ENCODE assay signal across 19 cellular contexts in genomic region chr6:29447670-29448069, GRCh38. TPM values are rescaled to one million over a fixed set of nuclear protein-coding genes. Genes with fewer than 3 reads are reported as not detected.
DNase-seq lines count a peak whose midpoint lies in the region; ATAC-seq, FAIRE-seq and TF ChIP-seq lines count a peak whose summit lies in the region.
"Had no signal": no experiment of that assay in that cellular context is flagged by ENCODE, and none has a peak within 500 bp of the region (broad histone marks: within the 10 kb centered on the region; RNA-seq: fewer than 3 reads in every experiment).

No MANE protein-coding gene starts in this region.

- no peak for TF ChIP-seq EP300 in HepG2 (IDR thresholded peaks at IDR 0.05; ENCODE audit: low read depth in 2 of 2, low read length in 2 of 2)
- TF ChIP-seq EP300 in HepG2 (CRISPR knock-in tag; IDR thresholded peaks at IDR 0.05; ENCODE audit: borderline replicate concordance): no peak

- H3K9ac ChIP-seq in HepG2 (ENCODE audit: insufficient read depth, low read depth, low read length): no peak overlapping the region

- no peaks in the 10 kb centered on the region for H3K27me3 ChIP-seq in HepG2 (ENCODE audit: control insufficient read depth in 1 of 2, insufficient read depth in 2 of 2, low read length in 2 of 2)
- H3K27me3 ChIP-seq: cardiac muscle cell, testis had no signal

- CTCF ChIA-PET in HepG2 (lab: Yijun Ruan, JAX; ENCODE audit: low intra/inter-chr PET ratio, low total read pairs): no interaction called here

- H3K4me1 ChIP-seq in HepG2 (ENCODE audit: insufficient read depth, low read length): no peaks in the 10 kb centered on the region
- H3K4me1 ChIP-seq: left ventricle myocardium inferior, testis had no signal

- peak; percentile 63; the same call in 2 of the 3 replicates for ATAC-seq in SK-N-SH treated with all-trans-retinoic acid at 6 μM for 48 hours
- no peak for ATAC-seq in HepG2
- no peak for ATAC-seq in HG02981 (IDR thresholded peaks at IDR 0.05; ENCODE audit: unreplicated experiment)
- ATAC-seq: natural killer cell had no signal

- no peak for FAIRE-seq in HepG2 (lab: Jason Lieb, UNC)

- in situ Hi-C loops in HepG2 (cut with HindIII; ENCODE audit: extremely low pct_ligation_motif_present, low pct_unique_long_range_greater_than_20kb): no loop called here

- peak; percentile 91 for DNase-seq in EL
- peak; percentile 67 for DNase-seq in iPS-NIHi11 (ENCODE audit: low spot score)
- DNase-seq in HepG2 (ENCODE audit: low spot score): no peak
- DNase-seq in stimulated activated naive CD4-positive, alpha-beta T cell (lab: John Stamatoyannopoulos, UW): no peak
- DNase-seq: activated CD4-positive, CD25-positive, alpha-beta regulatory T cell; activated naive CD4-positive, alpha-beta T cell treated with Interleukin-2 at 50 U/mL for 16 hours; H9; Karpas-422; left ventricle myocardium inferior; natural killer cell; NCI-H1694 treated with DMSO at 0.1 percent for 48 hours; NCI-H524 treated with DMSO at 0.1 percent for 48 hours; T-helper 1 cell; testis had no signal

- POLR2A ChIA-PET in HepG2 (lab: Yijun Ruan, JAX): no interaction called here

- no peaks in the 10 kb centered on the region for H4K20me1 ChIP-seq in HepG2 (ENCODE audit: insufficient read depth, low read length)

- no peaks in the 10 kb centered on the region; the same call in 1 of the 2 replicates for H3K9me3 ChIP-seq in HepG2 (ENCODE audit: low read length)
- H3K9me3 ChIP-seq: testis had no signal

- H2AFZ ChIP-seq in HepG2 (ENCODE audit: low read length): no peak overlapping the region

- WGBS in HepG2 (ENCODE audit: low lambda C conversion rate): 3% methylated on average over 1 of the region's 1 CpG

- intact Hi-C loops in HepG2 (cut with micrococcal nuclease; ENCODE audit: unreplicated experiment): no loop called here

- no TSS peak for BruUV-seq in HepG2 (replicated peaks; lab: Mats Ljungman, UMichigan)

- no peak overlapping the region for H3K4me3 ChIP-seq in HepG2 (replicated peaks in 1 of 3; ENCODE audit: insufficient read depth in 1 of 3, low read depth in 2 of 3, low read length in 3 of 3)
- H3K4me3 ChIP-seq: cardiac muscle cell, left ventricle myocardium inferior, testis had no signal

- H3K27ac ChIP-seq in HepG2 (ENCODE audit: extremely low read length, insufficient read depth, low read length): no peak overlapping the region
- H3K27ac ChIP-seq: cardiac muscle cell, left ventricle myocardium inferior, testis had no signal

- H3K36me3 ChIP-seq in HepG2 (replicated peaks in 1 of 2; ENCODE audit: control insufficient read depth in 1 of 2, insufficient read depth in 2 of 2, low read length in 2 of 2): no peaks in the 10 kb centered on the region
- H3K36me3 ChIP-seq: cardiac muscle cell, left ventricle myocardium inferior had no signal

- TF ChIP-seq POLR2A in HepG2 (IDR thresholded peaks at IDR 0.05; ENCODE audit: insufficient read depth in 1 of 2, low read depth in 2 of 2, low read length in 2 of 2): no peak

- no peaks in the 10 kb centered on the region for H3K79me2 ChIP-seq in HepG2 (ENCODE audit: insufficient read depth, low read length)

- TF ChIP-seq CTCF in HepG2 (CRISPR knock-in tag; IDR thresholded peaks at IDR 0.05): no peak

- no peak for TF ChIP-seq RAD21 in HepG2 (CRISPR knock-in tag; IDR thresholded peaks at IDR 0.05)

- no peak overlapping the region for H3K4me2 ChIP-seq in HepG2 (ENCODE audit: low read depth, low read length)

RNA-seq across cellular contexts. Expression of gene OR10C1, which starts 8.6 kb away (rescaled TPM):
- not detected in 2 replicates for total RNA-seq in HepG2 (2016; rRNA removed; fragmentation: Illumina TruSeq; extraction: Trizol)
- not detected in 2 replicates for total RNA-seq in HepG2 (2016; cell fraction: cytosol; rRNA removed; fragmentation: Illumina TruSeq; extraction: Trizol; ENCODE audit: low read depth)
- not detected in 2 replicates for total RNA-seq in HepG2 (2016; cell fraction: insoluble cytoplasmic fraction; rRNA removed; fragmentation: Illumina TruSeq; extraction: Trizol)
- total RNA-seq in HepG2 (2016; cell fraction: membrane; rRNA removed; fragmentation: Illumina TruSeq; extraction: Trizol): not detected in 2 replicates
- not detected in 2 replicates for total RNA-seq in HepG2 (2016; cell fraction: nucleus; rRNA removed; fragmentation: Illumina TruSeq; extraction: Trizol)
- 0.04 TPM in 1 of 2 replicates, not detected in the other for polyA plus RNA-seq in HepG2 (2011; rRNA removed)
- not detected in 2 replicates for polyA plus RNA-seq in HepG2 (2011; cell fraction: cytosol; rRNA removed)
- 0.17 and 0.40 TPM in 2 replicates for polyA plus RNA-seq in HepG2 (2011; cell fraction: nucleus; rRNA removed)
- polyA plus RNA-seq in HepG2 (2012): not detected in 2 replicates
- not detected in 2 replicates for polyA plus RNA-seq in HepG2 (2016; cell fraction: cytosol; fragmentation: Illumina TruSeq; extraction: Trizol; ENCODE audit: low read depth)
- not detected in 2 replicates for polyA plus RNA-seq in HepG2 (2016; cell fraction: insoluble cytoplasmic fraction; fragmentation: Illumina TruSeq; extraction: Trizol; ENCODE audit: low read depth)
- not detected in 2 replicates for polyA plus RNA-seq in HepG2 (2016; cell fraction: membrane; fragmentation: Illumina TruSeq; extraction: Trizol; ENCODE audit: low read depth)
- not detected in 2 replicates for polyA plus RNA-seq in HepG2 (2016; cell fraction: nucleus; fragmentation: Illumina TruSeq; extraction: Trizol; ENCODE audit: insufficient read depth, low read depth)
- polyA minus RNA-seq in HepG2 (2011; rRNA and poly(A)+ RNA removed; ENCODE audit: low replicate concordance): 2.1 TPM in 1 of 2 replicates, not detected in the other
- not detected in 2 replicates for polyA minus RNA-seq in HepG2 (2011; cell fraction: cytosol; rRNA and poly(A)+ RNA removed)
- 0.62 and 1.5 TPM in 2 replicates for polyA minus RNA-seq in HepG2 (2011; cell fraction: nucleus; rRNA and poly(A)+ RNA removed)
- total RNA-seq: cardiac muscle cell, glomerular endothelial cell, H9, left ventricle myocardium inferior, natural killer cell had no signal
- polyA plus RNA-seq: AG04450, cardiac muscle cell had no signal

RNA-seq across cellular contexts. Expression of gene OR11A1, which starts 9.2 kb away (rescaled TPM):
- total RNA-seq in HepG2 (2016; rRNA removed; fragmentation: Illumina TruSeq; extraction: Trizol): not detected in 2 replicates
- total RNA-seq in HepG2 (2016; cell fraction: cytosol; rRNA removed; fragmentation: Illumina TruSeq; extraction: Trizol; ENCODE audit: low read depth): not detected in 2 replicates
- total RNA-seq in HepG2 (2016; cell fraction: insoluble cytoplasmic fraction; rRNA removed; fragmentation: Illumina TruSeq; extraction: Trizol): not detected in 2 replicates
- total RNA-seq in HepG2 (2016; cell fraction: membrane; rRNA removed; fragmentation: Illumina TruSeq; extraction: Trizol): not detected in 2 replicates
- not detected in 2 replicates for total RNA-seq in HepG2 (2016; cell fraction: nucleus; rRNA removed; fragmentation: Illumina TruSeq; extraction: Trizol)
- polyA plus RNA-seq in HepG2 (2011; rRNA removed): not detected in 2 replicates
- not detected in 2 replicates for polyA plus RNA-seq in HepG2 (2011; cell fraction: cytosol; rRNA removed)
- not detected in 2 replicates for polyA plus RNA-seq in HepG2 (2011; cell fraction: nucleus; rRNA removed)
- not detected in 2 replicates for polyA plus RNA-seq in HepG2 (2012)
- not detected in 2 replicates for polyA plus RNA-seq in HepG2 (2016; cell fraction: cytosol; fragmentation: Illumina TruSeq; extraction: Trizol; ENCODE audit: low read depth)
- not detected in 2 replicates for polyA plus RNA-seq in HepG2 (2016; cell fraction: insoluble cytoplasmic fraction; fragmentation: Illumina TruSeq; extraction: Trizol; ENCODE audit: low read depth)
- not detected in 2 replicates for polyA plus RNA-seq in HepG2 (2016; cell fraction: membrane; fragmentation: Illumina TruSeq; extraction: Trizol; ENCODE audit: low read depth)
- polyA plus RNA-seq in HepG2 (2016; cell fraction: nucleus; fragmentation: Illumina TruSeq; extraction: Trizol; ENCODE audit: insufficient read depth, low read depth): not detected in 2 replicates
- polyA minus RNA-seq in HepG2 (2011; rRNA and poly(A)+ RNA removed; ENCODE audit: low replicate concordance): not detected in 2 replicates
- not detected in 2 replicates for polyA minus RNA-seq in HepG2 (2011; cell fraction: cytosol; rRNA and poly(A)+ RNA removed)
- polyA minus RNA-seq in HepG2 (2011; cell fraction: nucleus; rRNA and poly(A)+ RNA removed): not detected in 2 replicates
- total RNA-seq: cardiac muscle cell, glomerular endothelial cell, H9, left ventricle myocardium inferior, natural killer cell had no signal
- polyA plus RNA-seq: AG04450, cardiac muscle cell had no signal

RNA-seq across cellular contexts. Expression of gene OR2H1, which starts 9.3 kb away (rescaled TPM):
- not detected in 2 replicates for total RNA-seq in HepG2 (2016; rRNA removed; fragmentation: Illumina TruSeq; extraction: Trizol)
- total RNA-seq in HepG2 (2016; cell fraction: cytosol; rRNA removed; fragmentation: Illumina TruSeq; extraction: Trizol; ENCODE audit: low read depth): not detected in 2 replicates
- total RNA-seq in HepG2 (2016; cell fraction: insoluble cytoplasmic fraction; rRNA removed; fragmentation: Illumina TruSeq; extraction: Trizol): not detected in 2 replicates
- not detected in 2 replicates for total RNA-seq in HepG2 (2016; cell fraction: membrane; rRNA removed; fragmentation: Illumina TruSeq; extraction: Trizol)
- not detected in 2 replicates for total RNA-seq in HepG2 (2016; cell fraction: nucleus; rRNA removed; fragmentation: Illumina TruSeq; extraction: Trizol)
- 0.15 and 0.21 TPM in 2 replicates for polyA plus RNA-seq in HepG2 (2011; rRNA removed)
- 0.04 and 0.05 TPM in 2 replicates for polyA plus RNA-seq in HepG2 (2011; cell fraction: cytosol; rRNA removed)
- polyA plus RNA-seq in HepG2 (2011; cell fraction: nucleus; rRNA removed): 0.28 and 0.56 TPM in 2 replicates
- polyA plus RNA-seq in HepG2 (2012): not detected in 2 replicates
- not detected in 2 replicates for polyA plus RNA-seq in HepG2 (2016; cell fraction: cytosol; fragmentation: Illumina TruSeq; extraction: Trizol; ENCODE audit: low read depth)
- not detected in 2 replicates for polyA plus RNA-seq in HepG2 (2016; cell fraction: insoluble cytoplasmic fraction; fragmentation: Illumina TruSeq; extraction: Trizol; ENCODE audit: low read depth)
- not detected in 2 replicates for polyA plus RNA-seq in HepG2 (2016; cell fraction: membrane; fragmentation: Illumina TruSeq; extraction: Trizol; ENCODE audit: low read depth)
- not detected in 2 replicates for polyA plus RNA-seq in HepG2 (2016; cell fraction: nucleus; fragmentation: Illumina TruSeq; extraction: Trizol; ENCODE audit: insufficient read depth, low read depth)
- polyA minus RNA-seq in HepG2 (2011; rRNA and poly(A)+ RNA removed; ENCODE audit: low replicate concordance): 0.74 TPM in 1 of 2 replicates, not detected in the other
- polyA minus RNA-seq in HepG2 (2011; cell fraction: cytosol; rRNA and poly(A)+ RNA removed): not detected in 2 replicates
- 0.87 and 1.2 TPM in 2 replicates for polyA minus RNA-seq in HepG2 (2011; cell fraction: nucleus; rRNA and poly(A)+ RNA removed)
- total RNA-seq: cardiac muscle cell, glomerular endothelial cell, H9, left ventricle myocardium inferior, natural killer cell had no signal
- polyA plus RNA-seq: AG04450, cardiac muscle cell had no signal

RNA-seq across cellular contexts. Expression of gene OR12D1, which starts 32.9 kb away (rescaled TPM):
- not detected in 2 replicates for total RNA-seq in HepG2 (2016; rRNA removed; fragmentation: Illumina TruSeq; extraction: Trizol)
- total RNA-seq in HepG2 (2016; cell fraction: cytosol; rRNA removed; fragmentation: Illumina TruSeq; extraction: Trizol; ENCODE audit: low read depth): not detected in 2 replicates
- total RNA-seq in HepG2 (2016; cell fraction: insoluble cytoplasmic fraction; rRNA removed; fragmentation: Illumina TruSeq; extraction: Trizol): not detected in 2 replicates
- not detected in 2 replicates for total RNA-seq in HepG2 (2016; cell fraction: membrane; rRNA removed; fragmentation: Illumina TruSeq; extraction: Trizol)
- total RNA-seq in HepG2 (2016; cell fraction: nucleus; rRNA removed; fragmentation: Illumina TruSeq; extraction: Trizol): not detected in 2 replicates
- 0.05 TPM in 1 of 2 replicates, not detected in the other for polyA plus RNA-seq in HepG2 (2011; rRNA removed)
- polyA plus RNA-seq in HepG2 (2011; cell fraction: cytosol; rRNA removed): not detected in 2 replicates
- polyA plus RNA-seq in HepG2 (2011; cell fraction: nucleus; rRNA removed): 0.08 and 0.09 TPM in 2 replicates
- not detected in 2 replicates for polyA plus RNA-seq in HepG2 (2012)
- polyA plus RNA-seq in HepG2 (2016; cell fraction: cytosol; fragmentation: Illumina TruSeq; extraction: Trizol; ENCODE audit: low read depth): not detected in 2 replicates
- polyA plus RNA-seq in HepG2 (2016; cell fraction: insoluble cytoplasmic fraction; fragmentation: Illumina TruSeq; extraction: Trizol; ENCODE audit: low read depth): not detected in 2 replicates
- not detected in 2 replicates for polyA plus RNA-seq in HepG2 (2016; cell fraction: membrane; fragmentation: Illumina TruSeq; extraction: Trizol; ENCODE audit: low read depth)
- not detected in 2 replicates for polyA plus RNA-seq in HepG2 (2016; cell fraction: nucleus; fragmentation: Illumina TruSeq; extraction: Trizol; ENCODE audit: insufficient read depth, low read depth)
- 0.54 TPM in 1 of 2 replicates, not detected in the other for polyA minus RNA-seq in HepG2 (2011; rRNA and poly(A)+ RNA removed; ENCODE audit: low replicate concordance)
- not detected in 2 replicates for polyA minus RNA-seq in HepG2 (2011; cell fraction: cytosol; rRNA and poly(A)+ RNA removed)
- 0.99 and 1.0 TPM in 2 replicates for polyA minus RNA-seq in HepG2 (2011; cell fraction: nucleus; rRNA and poly(A)+ RNA removed)
- total RNA-seq: cardiac muscle cell, glomerular endothelial cell, H9, left ventricle myocardium inferior, natural killer cell, testis had no signal
- polyA plus RNA-seq: AG04450, cardiac muscle cell had no signal

RNA-seq across cellular contexts. Expression of gene MAS1L, which starts 40.1 kb away (rescaled TPM):
- total RNA-seq in HepG2 (2016; rRNA removed; fragmentation: Illumina TruSeq; extraction: Trizol): not detected in 2 replicates
- total RNA-seq in HepG2 (2016; cell fraction: cytosol; rRNA removed; fragmentation: Illumina TruSeq; extraction: Trizol; ENCODE audit: low read depth): not detected in 2 replicates
- total RNA-seq in HepG2 (2016; cell fraction: insoluble cytoplasmic fraction; rRNA removed; fragmentation: Illumina TruSeq; extraction: Trizol): not detected in 2 replicates
- total RNA-seq in HepG2 (2016; cell fraction: membrane; rRNA removed; fragmentation: Illumina TruSeq; extraction: Trizol): not detected in 2 replicates
- not detected in 2 replicates for total RNA-seq in HepG2 (2016; cell fraction: nucleus; rRNA removed; fragmentation: Illumina TruSeq; extraction: Trizol)
- polyA plus RNA-seq in HepG2 (2011; rRNA removed): not detected in 2 replicates
- not detected in 2 replicates for polyA plus RNA-seq in HepG2 (2011; cell fraction: cytosol; rRNA removed)
- polyA plus RNA-seq in HepG2 (2011; cell fraction: nucleus; rRNA removed): not detected in 2 replicates
- polyA plus RNA-seq in HepG2 (2012): not detected in 2 replicates
- not detected in 2 replicates for polyA plus RNA-seq in HepG2 (2016; cell fraction: cytosol; fragmentation: Illumina TruSeq; extraction: Trizol; ENCODE audit: low read depth)
- polyA plus RNA-seq in HepG2 (2016; cell fraction: insoluble cytoplasmic fraction; fragmentation: Illumina TruSeq; extraction: Trizol; ENCODE audit: low read depth): not detected in 2 replicates
- polyA plus RNA-seq in HepG2 (2016; cell fraction: membrane; fragmentation: Illumina TruSeq; extraction: Trizol; ENCODE audit: low read depth): not detected in 2 replicates
- not detected in 2 replicates for polyA plus RNA-seq in HepG2 (2016; cell fraction: nucleus; fragmentation: Illumina TruSeq; extraction: Trizol; ENCODE audit: insufficient read depth, low read depth)
- polyA minus RNA-seq in HepG2 (2011; rRNA and poly(A)+ RNA removed; ENCODE audit: low replicate concordance): not detected in 2 replicates
- not detected in 2 replicates for polyA minus RNA-seq in HepG2 (2011; cell fraction: cytosol; rRNA and poly(A)+ RNA removed)
- not detected in 2 replicates for polyA minus RNA-seq in HepG2 (2011; cell fraction: nucleus; rRNA and poly(A)+ RNA removed)
- total RNA-seq: cardiac muscle cell, glomerular endothelial cell, H9, left ventricle myocardium inferior, natural killer cell, testis had no signal
- polyA plus RNA-seq: AG04450, cardiac muscle cell had no signal

Comparison
In these comparisons a context has a peak if more than half of its experiments do, and no peak if none do; other contexts are left out.
1. DNase-seq: peak in EL (single experiment) and iPS-NIHi11 (single experiment); none in HepG2 (single experiment) and stimulated activated naive CD4-positive, alpha-beta T cell (0 of 6).